ENCODE assay signal across 1 cellular context in genomic region chr16:49621240-49622083, GRCh38.
TF ChIP-seq lines count a peak whose summit lies in the region.

No MANE protein-coding gene starts in this region.

TF ChIP-seq in WTC11, 78 proteins besides CTCF, POLR2A, EP300 and RAD21 (continued from another document):
- TF ChIP-seq, protein P1, sequence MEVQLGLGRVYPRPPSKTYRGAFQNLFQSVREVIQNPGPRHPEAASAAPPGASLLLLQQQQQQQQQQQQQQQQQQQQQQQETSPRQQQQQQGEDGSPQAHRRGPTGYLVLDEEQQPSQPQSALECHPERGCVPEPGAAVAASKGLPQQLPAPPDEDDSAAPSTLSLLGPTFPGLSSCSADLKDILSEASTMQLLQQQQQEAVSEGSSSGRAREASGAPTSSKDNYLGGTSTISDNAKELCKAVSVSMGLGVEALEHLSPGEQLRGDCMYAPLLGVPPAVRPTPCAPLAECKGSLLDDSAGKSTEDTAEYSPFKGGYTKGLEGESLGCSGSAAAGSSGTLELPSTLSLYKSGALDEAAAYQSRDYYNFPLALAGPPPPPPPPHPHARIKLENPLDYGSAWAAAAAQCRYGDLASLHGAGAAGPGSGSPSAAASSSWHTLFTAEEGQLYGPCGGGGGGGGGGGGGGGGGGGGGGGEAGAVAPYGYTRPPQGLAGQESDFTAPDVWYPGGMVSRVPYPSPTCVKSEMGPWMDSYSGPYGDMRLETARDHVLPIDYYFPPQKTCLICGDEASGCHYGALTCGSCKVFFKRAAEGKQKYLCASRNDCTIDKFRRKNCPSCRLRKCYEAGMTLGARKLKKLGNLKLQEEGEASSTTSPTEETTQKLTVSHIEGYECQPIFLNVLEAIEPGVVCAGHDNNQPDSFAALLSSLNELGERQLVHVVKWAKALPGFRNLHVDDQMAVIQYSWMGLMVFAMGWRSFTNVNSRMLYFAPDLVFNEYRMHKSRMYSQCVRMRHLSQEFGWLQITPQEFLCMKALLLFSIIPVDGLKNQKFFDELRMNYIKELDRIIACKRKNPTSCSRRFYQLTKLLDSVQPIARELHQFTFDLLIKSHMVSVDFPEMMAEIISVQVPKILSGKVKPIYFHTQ (CRISPR knock-in tag; IDR thresholded peaks at IDR 0.05) = no peak
